ENCODE assay signal across 25 cellular contexts in the genomic region with DNA sequence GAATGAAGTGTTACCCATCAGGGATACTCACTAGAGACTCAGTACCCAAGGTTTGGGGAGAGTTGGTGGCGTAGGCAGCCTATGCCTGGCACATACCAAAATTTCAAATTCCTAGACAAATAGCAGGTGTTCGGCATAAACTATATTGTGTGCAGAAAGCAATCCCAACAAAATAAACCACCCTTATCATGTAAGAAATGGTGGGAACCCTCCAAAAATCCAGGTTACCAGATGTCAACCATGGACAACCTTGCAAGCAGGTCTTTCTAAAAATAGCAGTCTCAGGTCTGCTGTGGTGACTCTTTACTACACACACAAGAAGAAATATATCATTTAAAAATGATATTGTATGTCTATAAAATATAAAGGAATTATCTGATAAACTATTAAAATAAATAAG. TPM values are rescaled to one million over a fixed set of nuclear protein-coding genes. Genes with fewer than 3 reads are reported as not detected.
DNase-seq lines count a peak whose midpoint lies in the region; ATAC-seq and TF ChIP-seq lines count a peak whose summit lies in the region.
"Had no signal": no experiment of that assay in that cellular context is flagged by ENCODE, and none has a peak within 500 bp of the region (broad histone marks: within the 10 kb centered on the region; RNA-seq: fewer than 3 reads in every experiment).

No MANE protein-coding gene starts in this region.

- H3K27ac Mint-ChIP-seq in Caco-2 (ENCODE audit: unreplicated experiment), result peak overlapping the region; percentile 19
- H3K27ac Mint-ChIP-seq: B cell; CD4-positive, alpha-beta T cell; CD8-positive, alpha-beta T cell had no signal

- H2BK5ac ChIP-seq in IMR-90 (ENCODE audit: low read depth, low read length, poor library complexity, severe bottlenecking), result no peak overlapping the region

- H3K14ac ChIP-seq in IMR-90 (replicated peaks; ENCODE audit: low read depth, low read length), result no peak overlapping the region

- no peak overlapping the region for H4K91ac ChIP-seq in IMR-90 (ENCODE audit: insufficient read depth, low read depth, low read length)

- H2AFZ ChIP-seq in IMR-90 (replicated peaks; ENCODE audit: low read length, poor library complexity), result peak overlapping the region; percentile 43

- POLR2A ChIA-PET in Caco-2 (lab: Charles Lee), result no interaction called here
- POLR2A ChIA-PET in HEK293 (lab: Yijun Ruan, JAX), result no interaction called here
- POLR2A ChIA-PET in IMR-90 (lab: Charles Lee; ENCODE audit: unreplicated experiment), result no interaction called here

- no peaks in the 10 kb centered on the region for H3K9me3 Mint-ChIP-seq in Caco-2 (ENCODE audit: unreplicated experiment)
- H3K9me3 Mint-ChIP-seq: CD4-positive, alpha-beta T cell; CD8-positive, alpha-beta T cell had no signal

- H3K4me3 ChIP-seq in Caco-2 (ENCODE audit: low read depth, low read length) (no peak overlapping the region), HEK293 (ENCODE audit: low read depth, low read length) (no peak overlapping the region), IMR-90 (ENCODE audit: insufficient read depth, low read depth, low read length) (no peak overlapping the region)
- H3K4me3 ChIP-seq: A549; BLaER1 treated with 17β-estradiol and CSF1 and Interleukin-3, amounts not matched to agents 10 nM and 100 nM; GM12878 had no signal

- H4K5ac ChIP-seq in IMR-90 (ENCODE audit: low read depth, low read length), result no peak overlapping the region

- intact Hi-C loops in Caco-2 (cut with micrococcal nuclease; ENCODE audit: unreplicated experiment) (no loop called here), IMR-90 (cut with micrococcal nuclease) (loop anchor here (5.0 kb wide), 1 partner anchor 396 kb away; no protein-coding TSS in a partner anchor)

- H3K9me3 ChIP-seq in Caco-2 (no peaks in the 10 kb centered on the region), HEK293 (ENCODE audit: control insufficient read depth, insufficient read depth, low read depth, low read length) (no peaks in the 10 kb centered on the region; the same call in 1 of the 2 replicates), IMR-90 (ENCODE audit: control insufficient read depth, insufficient read depth, low read length) (no peaks in the 10 kb centered on the region)
- H3K9me3 ChIP-seq: A549; BLaER1 treated with 17β-estradiol and CSF1 and Interleukin-3, amounts not matched to agents 10 nM and 100 nM had no signal

- DNase-seq in Caco-2, result no peak
- DNase-seq in IMR-90, result no peak
- DNase-seq in NCI-H510A treated with DMSO at 0.1 percent for 48 hours (lab: John Stamatoyannopoulos, UW), result no peak
- DNase-seq in caudate nucleus (lab: John Stamatoyannopoulos, UW), result no peak
- DNase-seq: AML-193; CD4-positive, alpha-beta T cell; CD8-positive, alpha-beta T cell; DMS 273 treated with DMSO at 0.1 percent for 48 hours; DMS153; DMS53; DMS79; DND-41; EL; GDM1 had no signal

- H3K56ac ChIP-seq in IMR-90 (ENCODE audit: extremely low read depth, insufficient read depth, low read length), result no peak overlapping the region

- H3K36me3 Mint-ChIP-seq in Caco-2 (ENCODE audit: insufficient read depth, unreplicated experiment), result peaks cover 2% of the 10 kb centered on the region
- H3K36me3 Mint-ChIP-seq: CD8-positive, alpha-beta T cell had no signal

- H4K8ac ChIP-seq in IMR-90 (ENCODE audit: low read depth in 2 of 2, low read length in 2 of 2), result no peak overlapping the region

- H2BK15ac ChIP-seq in IMR-90 (ENCODE audit: low read depth, low read length), result no peak overlapping the region

- H3K27me3 ChIP-seq in Caco-2 (replicated peaks; ENCODE audit: control insufficient read depth, insufficient read depth, low read length) (no peaks in the 10 kb centered on the region), IMR-90 (ENCODE audit: control insufficient read depth, insufficient read depth, low read length) (0 out of 2 replicates have a peak, but pooled peaks cover 2% of the 10 kb centered on the region)
- H3K27me3 ChIP-seq: BLaER1 treated with 17β-estradiol and CSF1 and Interleukin-3, amounts not matched to agents 10 nM and 100 nM had no signal

- no peak overlapping the region for H3K4me3 Mint-ChIP-seq in Caco-2 (ENCODE audit: unreplicated experiment)
- H3K4me3 Mint-ChIP-seq: B cell; CD4-positive, alpha-beta T cell; CD8-positive, alpha-beta T cell had no signal

- 0 out of 2 replicates have a peak, but pooled peaks cover 3% of the 10 kb centered on the region for H3K9me1 ChIP-seq in IMR-90 (ENCODE audit: insufficient read depth, low read length)

- H4K20me1 ChIP-seq in IMR-90 (ENCODE audit: insufficient read depth, low read length), result no peaks in the 10 kb centered on the region
- H4K20me1 ChIP-seq: BLaER1 treated with 17β-estradiol and CSF1 and Interleukin-3, amounts not matched to agents 10 nM and 100 nM had no signal

- H2AK9ac ChIP-seq in IMR-90 (replicated peaks; ENCODE audit: low read depth, low read length, poor library complexity), result no peak overlapping the region

- TF ChIP-seq POLR2A in IMR-90 (IDR thresholded peaks at IDR 0.05; ENCODE audit: low read depth, low read length), result no peak

- no peak overlapping the region for H3K4ac ChIP-seq in IMR-90 (ENCODE audit: low read depth, low read length)

- peak overlapping the region; percentile 4; the same call in 1 of the 2 replicates for H2AK5ac ChIP-seq in IMR-90 (ENCODE audit: low read depth, low read length)

- no peak overlapping the region for H3K18ac ChIP-seq in IMR-90 (ENCODE audit: low read depth, low read length)

- H2BK120ac ChIP-seq in IMR-90 (ENCODE audit: low read depth, low read length), result no peak overlapping the region

- CTCF ChIA-PET in Caco-2 (lab: Charles Lee), result no interaction called here
- CTCF ChIA-PET in HEK293 (lab: Yijun Ruan, JAX), result interaction anchor here (0.7 kb wide), 1 partner anchor 17 kb away, joined by 3 read pairs; no protein-coding TSS in a partner anchor
- CTCF ChIA-PET in IMR-90 (lab: Yijun Ruan, JAX), result no interaction called here

- no peak overlapping the region for H3K9ac ChIP-seq in IMR-90 (ENCODE audit: low read depth, low read length)
- H3K9ac ChIP-seq: BLaER1 treated with 17β-estradiol and CSF1 and Interleukin-3, amounts not matched to agents 10 nM and 100 nM had no signal

- H3K4me1 ChIP-seq in Caco-2 (no peaks in the 10 kb centered on the region), HEK293 (ENCODE audit: control insufficient read depth, insufficient read depth, low read length) (no peaks in the 10 kb centered on the region), IMR-90 (ENCODE audit: control insufficient read depth, insufficient read depth, low read length) (no peaks in the 10 kb centered on the region)
- H3K4me1 ChIP-seq: A549 had no signal

- peaks cover 2% of the 10 kb centered on the region for H3K4me1 Mint-ChIP-seq in Caco-2 (ENCODE audit: low read depth, unreplicated experiment)
- H3K4me1 Mint-ChIP-seq: B cell had no signal

- TF ChIP-seq CTCF in Caco-2 (IDR thresholded peaks at IDR 0.05; ENCODE audit: insufficient read depth in 1 of 2, low read depth in 1 of 2, low read length in 1 of 2, severe bottlenecking in 1 of 2, unreplicated experiment in 1 of 2) (no peak), HEK293 (tag by site-specific recombination; IDR thresholded peaks at IDR 0.05) (no peak), IMR-90 (conservative IDR thresholded peaks at IDR 0.05; ENCODE audit: low read depth, low read length) (no peak)

- H3K27ac ChIP-seq in HEK293 (ENCODE audit: extremely low read depth, low read depth, low read length), result no peak overlapping the region
- H3K27ac ChIP-seq in IMR-90 (ENCODE audit: insufficient read depth, low read length), result no peak overlapping the region
- no peak overlapping the region for H3K27ac ChIP-seq in caudate nucleus (ENCODE audit: low read depth, low read length)
- H3K27ac ChIP-seq: 22Rv1; A549; BLaER1 treated with 17β-estradiol and CSF1 and Interleukin-3, amounts not matched to agents 10 nM and 100 nM; C4-2B had no signal

- peaks cover 4% of the 10 kb centered on the region for H3K27me3 Mint-ChIP-seq in Caco-2 (ENCODE audit: insufficient read depth, unreplicated experiment)
- H3K27me3 Mint-ChIP-seq: CD4-positive, alpha-beta T cell had no signal

- H3K36me3 ChIP-seq in Caco-2 (ENCODE audit: control insufficient read depth, insufficient read depth, low read length) (no peaks in the 10 kb centered on the region), HEK293 (ENCODE audit: control insufficient read depth in 2 of 2, insufficient read depth in 1 of 2, low read length in 2 of 2) (no peaks in the 10 kb centered on the region), IMR-90 (ENCODE audit: control insufficient read depth, insufficient read depth, low read length) (no peaks in the 10 kb centered on the region)
- H3K36me3 ChIP-seq: BLaER1 treated with 17β-estradiol and CSF1 and Interleukin-3, amounts not matched to agents 10 nM and 100 nM had no signal

- TF ChIP-seq RAD21 in IMR-90 (IDR thresholded peaks at IDR 0.05; ENCODE audit: low read length), result no peak

- in situ Hi-C loops in IMR-90 (cut with MboI; ENCODE audit: low sequenced_read_pairs), result no loop called here

- no peak for ATAC-seq in IMR-90 (ENCODE audit: low read depth)
- ATAC-seq: A549; CD8-positive, alpha-beta T cell; GM12878 had no signal

- no peak overlapping the region for H3K4me2 ChIP-seq in IMR-90 (ENCODE audit: low read depth, low read length)
- H3K4me2 ChIP-seq: A549; BLaER1 treated with 17β-estradiol and CSF1 and Interleukin-3, amounts not matched to agents 10 nM and 100 nM had no signal

- H2BK20ac ChIP-seq in IMR-90 (ENCODE audit: low read depth, low read length), result no peak overlapping the region

- BruUV-seq in Caco-2 (replicated peaks; lab: Mats Ljungman, UMichigan) (no TSS peak), IMR-90 (replicated peaks; lab: Mats Ljungman, UMichigan) (no TSS peak)

- WGBS in IMR-90 (ENCODE audit: extremely low coverage in 2 of 2, insufficient read length in 1 of 2), 2 experiments, result no CpG with 5 or more reads among the region's 2 CpGs

- dilution Hi-C loops in IMR-90 (cut with HindIII; ENCODE audit: low sequenced_read_pairs, unreplicated experiment), result no loop called here

- no peaks in the 10 kb centered on the region for H3K79me1 ChIP-seq in IMR-90 (ENCODE audit: low read depth in 1 of 2, low read length in 2 of 2)

- H3K23ac ChIP-seq in IMR-90 (ENCODE audit: low read depth, low read length), result no peak overlapping the region

TF ChIP-seq in HEK293, 187 proteins besides CTCF, POLR2A, EP300 and RAD21:
- TF ChIP-seq ZFP37 (tag by site-specific recombination; IDR thresholded peaks at IDR 0.05) (peak; percentile 97), ZNF707 (tag by site-specific recombination; IDR thresholded peaks at IDR 0.05) (no peak)

RNA-seq across cellular contexts. Expression of gene PTGER2, which starts 17.7 kb away (rescaled TPM):
- total RNA-seq in Caco-2 (2022), result 0.27 and 0.39 TPM in 2 replicates
- 24.7 and 33.6 TPM in 2 replicates for total RNA-seq in IMR-90 (2012; rRNA removed)
- 58.5 and 59.4 TPM in 2 replicates for polyA plus RNA-seq in IMR-90 (2012; rRNA removed)
- 23.6 and 49.1 TPM in 2 replicates for polyA plus RNA-seq in IMR-90 (2012; cell fraction: cytosol; rRNA removed)
- 12.4 and 18.8 TPM in 2 replicates for polyA plus RNA-seq in IMR-90 (2012; cell fraction: nucleus; rRNA removed; ENCODE audit: low replicate concordance)
- total RNA-seq: A172 had no signal

RNA-seq across cellular contexts. Expression of gene PTGDR, which starts 28.9 kb away (rescaled TPM):
- 0.16 and 0.41 TPM in 2 replicates for total RNA-seq in Caco-2 (2022)
- not detected in 2 replicates for total RNA-seq in IMR-90 (2012; rRNA removed)
- polyA plus RNA-seq in IMR-90 (2012; rRNA removed), result not detected in 2 replicates
- polyA plus RNA-seq in IMR-90 (2012; cell fraction: cytosol; rRNA removed), result not detected in 2 replicates
- polyA plus RNA-seq in IMR-90 (2012; cell fraction: nucleus; rRNA removed; ENCODE audit: low replicate concordance), result not detected in 2 replicates
- total RNA-seq: A172, B cell, Daoy, G401, GM12878 had no signal
- polyA plus RNA-seq: A549, BJ, GM12878 had no signal

Comparison
In these comparisons a context has a peak if more than half of its experiments do, and no peak if none do; other contexts are left out.
1. RNA of gene PTGER2, which starts 17.7 kb away (total RNA-seq): 24.7 to 33.6 TPM in IMR-90; 0.27 to 0.39 TPM in Caco-2; every median in the first group is over 10 times any median in the second.